Comparison of ENCODE assay signal across 1 cellular context in genomic region chr1:25195835-25196234, GRCh38.
TF ChIP-seq lines count a peak whose summit lies in the region.

No MANE protein-coding gene starts in this region.

TF ChIP-seq in SK-N-SH, 30 proteins besides CTCF, POLR2A, EP300 and RAD21 (continued from another document):
- TF ChIP-seq USF2 (IDR thresholded peaks at IDR 0.05; ENCODE audit: borderline replicate concordance, low read depth, low read length) = no peak
